8 cellular contexts compared by ENCODE assay signal in the genomic region with DNA sequence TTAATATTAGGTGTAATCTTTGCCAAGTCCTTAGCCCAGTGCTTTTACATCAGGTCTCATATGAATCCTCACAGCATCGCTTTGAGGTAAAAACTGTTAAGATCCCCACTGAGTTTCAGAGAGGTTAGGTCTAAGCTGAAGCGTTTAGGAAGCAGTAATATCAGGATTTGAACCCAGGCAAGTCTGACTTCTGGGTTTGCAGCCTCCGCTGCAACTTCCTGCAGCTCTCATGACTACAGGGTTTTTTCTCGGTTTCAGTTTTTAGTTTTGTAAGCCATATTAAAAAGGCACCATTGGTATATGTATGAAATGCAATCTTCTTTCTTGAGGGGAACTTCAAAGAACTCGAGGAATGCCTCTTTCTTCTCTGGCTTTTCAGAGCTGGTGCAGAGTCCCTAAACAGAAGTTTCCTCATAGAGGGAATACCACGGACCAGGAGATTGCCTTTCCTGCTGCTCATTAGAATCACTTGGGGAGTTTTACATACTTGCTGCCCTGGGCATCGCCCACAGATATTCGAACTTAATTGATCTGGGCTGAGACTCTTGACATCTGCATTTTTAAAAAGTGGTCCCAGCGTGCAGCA. TPM values are rescaled to one million over a fixed set of nuclear protein-coding genes. Genes with fewer than 3 reads are reported as not detected.
DNase-seq lines count a peak whose midpoint lies in the region; ATAC-seq and TF ChIP-seq lines count a peak whose summit lies in the region.

No MANE protein-coding gene starts in this region.

- intact Hi-C loops in cardiac septum (cut with DNase I) (loop anchor here (10.0 kb wide), 1 partner anchor 210 kb away; a partner anchor contains a TSS), sigmoid colon (cut with DNase I) (no loop called here)

- no peaks in the 10 kb centered on the region for H3K27me3 Mint-ChIP-seq in CD4-positive, CD25-positive, alpha-beta regulatory T cell
- H3K27me3 Mint-ChIP-seq in central memory CD8-positive, alpha-beta T cell = no peaks in the 10 kb centered on the region

- no peaks in the 10 kb centered on the region for H3K9me3 Mint-ChIP-seq in CD4-positive, CD25-positive, alpha-beta regulatory T cell
- H3K9me3 Mint-ChIP-seq in central memory CD8-positive, alpha-beta T cell = no peaks in the 10 kb centered on the region

- peaks cover 46 to 92% (median 71%) of the 10 kb centered on the region in 4 donors for H3K4me1 Mint-ChIP-seq in CD4-positive, CD25-positive, alpha-beta regulatory T cell
- peaks cover 50% of the 10 kb centered on the region for H3K4me1 Mint-ChIP-seq in central memory CD8-positive, alpha-beta T cell

- no peaks in the 10 kb centered on the region for H3K27me3 ChIP-seq in CD4-positive, CD25-positive, alpha-beta regulatory T cell (ENCODE audit: control insufficient read depth, insufficient read depth, low read length)
- H3K27me3 ChIP-seq in sigmoid colon = no peaks in the 10 kb centered on the region

- no peak for TF ChIP-seq CTCF in sigmoid colon (IDR thresholded peaks at IDR 0.05)

- TF ChIP-seq POLR2A in sigmoid colon (IDR thresholded peaks at IDR 0.05) = no peak

- 44 to 45% methylated on average over 9 of the region's 9 CpGs for WGBS in sigmoid colon, 2 donors

- H3K4me3 Mint-ChIP-seq in CD4-positive, CD25-positive, alpha-beta regulatory T cell = peak overlapping the region; percentile 80 to 92 (median 86)
- peak overlapping the region; percentile 68 for H3K4me3 Mint-ChIP-seq in central memory CD8-positive, alpha-beta T cell

- H3K9me3 ChIP-seq in CD4-positive, CD25-positive, alpha-beta regulatory T cell (ENCODE audit: control insufficient read depth in 2 of 2, low read length in 2 of 2) = no peaks in the 10 kb centered on the region
- H3K9me3 ChIP-seq in sigmoid colon = no peaks in the 10 kb centered on the region

- peak overlapping the region; percentile 88 to 95 (median 92) for H3K27ac Mint-ChIP-seq in CD4-positive, CD25-positive, alpha-beta regulatory T cell
- H3K27ac Mint-ChIP-seq in central memory CD8-positive, alpha-beta T cell (ENCODE audit: low read depth) = peak overlapping the region; percentile 41

- H3K4me1 ChIP-seq in CD4-positive, CD25-positive, alpha-beta regulatory T cell (ENCODE audit: control insufficient read depth, insufficient read depth, low read length, poor library complexity, severe bottlenecking) = peaks cover 63% of the 10 kb centered on the region
- H3K4me1 ChIP-seq in sigmoid colon = peaks cover 0 to 14% (median 6%) of the 10 kb centered on the region in 4 donors

- TF ChIP-seq EP300 in sigmoid colon (IDR thresholded peaks at IDR 0.05) = no peak

- ATAC-seq in CD4-positive, CD25-positive, alpha-beta regulatory T cell (ENCODE audit: low read depth in 2 of 2) = peak; percentile 50
- peak; percentile 48 for ATAC-seq in GM19372 (IDR thresholded peaks at IDR 0.05; ENCODE audit: low read depth, unreplicated experiment)
- peak; percentile 50 for ATAC-seq in HG03342 (IDR thresholded peaks at IDR 0.05; ENCODE audit: unreplicated experiment)
- ATAC-seq in central memory CD8-positive, alpha-beta T cell (replicated peaks; ENCODE audit: extremely low read depth, poor library complexity, severe bottlenecking) = peak; percentile 51

- peak overlapping the region; percentile 80 for H3K4me3 ChIP-seq in CD4-positive, CD25-positive, alpha-beta regulatory T cell (ENCODE audit: low read depth, low read length)
- no peak overlapping the region for H3K4me3 ChIP-seq in sigmoid colon

- peak in 2 of 3 donors; percentile 23 to 67 for DNase-seq in CD4-positive, CD25-positive, alpha-beta regulatory T cell
- no peak for DNase-seq in central memory CD8-positive, alpha-beta T cell (ENCODE audit: low spot score in 2 of 2)
- DNase-seq in H4 (ENCODE audit: low spot score) (no peak), cardiac septum (ENCODE audit: low spot score) (no peak), C1 segment of cervical spinal cord (lab: John Stamatoyannopoulos, UW) (no peak), sigmoid colon (no peak)

- H3K27ac ChIP-seq in CD4-positive, CD25-positive, alpha-beta regulatory T cell (ENCODE audit: insufficient read depth, low read length, poor library complexity, severe bottlenecking) = peak overlapping the region; percentile 79
- H3K27ac ChIP-seq in sigmoid colon = no peak overlapping the region

- H3K36me3 Mint-ChIP-seq in CD4-positive, CD25-positive, alpha-beta regulatory T cell = peaks cover 6% of the 10 kb centered on the region
- peaks cover 5% of the 10 kb centered on the region for H3K36me3 Mint-ChIP-seq in central memory CD8-positive, alpha-beta T cell (ENCODE audit: insufficient read depth)

- no peaks in the 10 kb centered on the region for H3K36me3 ChIP-seq in CD4-positive, CD25-positive, alpha-beta regulatory T cell (ENCODE audit: control insufficient read depth, insufficient read depth, low read length)
- H3K36me3 ChIP-seq in sigmoid colon = no peaks in the 10 kb centered on the region

RNA-seq across cellular contexts. Expression of a gene that starts 6.5 kb away (rescaled TPM):
- 31.9 TPM for total RNA-seq in CD4-positive, CD25-positive, alpha-beta regulatory T cell
- polyA plus RNA-seq in CD4-positive, CD25-positive, alpha-beta regulatory T cell = 10 to 100 TPM; 19.3 to 23.2 (median 21.8) TPM
- 5.0 and 6.3 TPM in 2 replicates for total RNA-seq in H4 (2014; rRNA removed; shearing (Covaris generic))
- total RNA-seq in cardiac septum (9.5 TPM), sigmoid colon (10 to 100 TPM; 14.4 to 23.5 (median 17.5) TPM)
- polyA plus RNA-seq in sigmoid colon = 10 to 100 TPM; 13.1 to 30.1 (median 25.8) TPM

Comparison
In these comparisons a context has a peak if more than half of its experiments do, and no peak if none do; other contexts are left out.
1. DNase-seq: peak in CD4-positive, CD25-positive, alpha-beta regulatory T cell (2 of 3); none in central memory CD8-positive, alpha-beta T cell (0 of 2), H4 (single experiment), cardiac septum (single experiment), C1 segment of cervical spinal cord (0 of 14) and sigmoid colon (single experiment).
2. Peak in every context shown above with its lines, with median percentiles within 50 percentile points of each other: ATAC-seq.